Comparison of ENCODE assay signal across 1 cellular context in genomic region chr11:115523727-115524399, GRCh38.
TF ChIP-seq lines count a peak whose summit lies in the region.

No MANE protein-coding gene starts in this region.

TF ChIP-seq in HepG2, 621 proteins besides CTCF, POLR2A, EP300 and RAD21 (continued from another document and continues in another):
- no peak for TF ChIP-seq MAX (IDR thresholded peaks at IDR 0.05)
- TF ChIP-seq MXD4 (CRISPR knock-in tag; IDR thresholded peaks at IDR 0.05), result no peak
- no peak for TF ChIP-seq KDM5A (IDR thresholded peaks at IDR 0.05; ENCODE audit: borderline replicate concordance, low read length)
- no peak for TF ChIP-seq ZNF747 (CRISPR knock-in tag; IDR thresholded peaks at IDR 0.05; ENCODE audit: borderline replicate concordance)
- TF ChIP-seq TIGD3 (CRISPR knock-in tag; IDR thresholded peaks at IDR 0.05; ENCODE audit: borderline replicate concordance), result no peak
- no peak for TF ChIP-seq U2AF2 (IDR thresholded peaks at IDR 0.05; ENCODE audit: low read depth, low read length)
- TF ChIP-seq YEATS4 (CRISPR knock-in tag; IDR thresholded peaks at IDR 0.05; ENCODE audit: borderline replicate concordance), result 0 out of 2 replicates have a peak, but pooled peaks have one; percentile 16
- TF ChIP-seq SALL1 (CRISPR knock-in tag; IDR thresholded peaks at IDR 0.05), result peak; percentile 29; the same call in 1 of the 2 replicates
- TF ChIP-seq ZBTB40 (IDR thresholded peaks at IDR 0.05), result no peak
- TF ChIP-seq ZBTB40 (CRISPR knock-in tag; IDR thresholded peaks at IDR 0.05), result no peak
- TF ChIP-seq ZFP90 (CRISPR knock-in tag; IDR thresholded peaks at IDR 0.05; ENCODE audit: borderline replicate concordance), result no peak
- 0 out of 2 replicates have a peak, but pooled peaks have one; percentile 19 for TF ChIP-seq FOXA3 (CRISPR knock-in tag; IDR thresholded peaks at IDR 0.05)
- peak in 1 of 2 experiments; percentile 56; a peak in 1 of 4 replicates for TF ChIP-seq NR2F1 (CRISPR knock-in tag; IDR thresholded peaks at IDR 0.05)
- TF ChIP-seq PITX1 (CRISPR knock-in tag; IDR thresholded peaks at IDR 0.05), result peak; percentile 34; the same call in 1 of the 2 replicates
- TF ChIP-seq PRDM15 (CRISPR knock-in tag; IDR thresholded peaks at IDR 0.05), result no peak
- TF ChIP-seq ZNF570 (CRISPR knock-in tag; IDR thresholded peaks at IDR 0.05; ENCODE audit: borderline replicate concordance), result no peak
- TF ChIP-seq MIXL1 (CRISPR knock-in tag; IDR thresholded peaks at IDR 0.05), result peak; percentile 16; the same call in 1 of the 2 replicates
- no peak for TF ChIP-seq ZNF260 (CRISPR knock-in tag; IDR thresholded peaks at IDR 0.05; ENCODE audit: borderline replicate concordance, low read depth)
- TF ChIP-seq ZSCAN30 (CRISPR knock-in tag; IDR thresholded peaks at IDR 0.05), result no peak
- TF ChIP-seq ZBTB3 (CRISPR knock-in tag; IDR thresholded peaks at IDR 0.05; ENCODE audit: borderline replicate concordance, low read depth), result no peak
- no peak for TF ChIP-seq ZNF501 (CRISPR knock-in tag; IDR thresholded peaks at IDR 0.05)
- TF ChIP-seq PAXIP1 (CRISPR knock-in tag; conservative IDR thresholded peaks at IDR 0.05), result peak; percentile 89
- TF ChIP-seq ZNF441 (CRISPR knock-in tag; IDR thresholded peaks at IDR 0.05; ENCODE audit: borderline replicate concordance), result no peak
- TF ChIP-seq NR2F6 (IDR thresholded peaks at IDR 0.05), result peak; percentile 64; the same call in 1 of the 2 replicates
- TF ChIP-seq NR2F6 (CRISPR knock-in tag; IDR thresholded peaks at IDR 0.05), result peak; percentile 52; the same call in 1 of the 2 replicates
- no peak for TF ChIP-seq ZNF800 (CRISPR knock-in tag; IDR thresholded peaks at IDR 0.05)
- no peak for TF ChIP-seq ZNF30 (CRISPR knock-in tag; IDR thresholded peaks at IDR 0.05)
- TF ChIP-seq THAP8 (CRISPR knock-in tag; IDR thresholded peaks at IDR 0.05; ENCODE audit: borderline replicate concordance), result no peak
- no peak for TF ChIP-seq ZNF10 (CRISPR knock-in tag; IDR thresholded peaks at IDR 0.05; ENCODE audit: borderline replicate concordance, low read depth)
- no peak for TF ChIP-seq MAF1 (CRISPR knock-in tag; IDR thresholded peaks at IDR 0.05; ENCODE audit: borderline replicate concordance)
- TF ChIP-seq ATF1 (CRISPR knock-in tag; IDR thresholded peaks at IDR 0.05), result no peak
- no peak for TF ChIP-seq ZFP82 (CRISPR knock-in tag; IDR thresholded peaks at IDR 0.05; ENCODE audit: borderline replicate concordance)
- no peak for TF ChIP-seq ZNF335 (CRISPR knock-in tag; IDR thresholded peaks at IDR 0.05)
- TF ChIP-seq ZNF256 (CRISPR knock-in tag; conservative IDR thresholded peaks at IDR 0.05), result no peak
- no peak for TF ChIP-seq TEF (CRISPR knock-in tag; IDR thresholded peaks at IDR 0.05)
- TF ChIP-seq ZNF546 (CRISPR knock-in tag; conservative IDR thresholded peaks at IDR 0.05), result no peak
